Comparison of ENCODE assay signal across 11 cellular contexts in the genomic region with DNA sequence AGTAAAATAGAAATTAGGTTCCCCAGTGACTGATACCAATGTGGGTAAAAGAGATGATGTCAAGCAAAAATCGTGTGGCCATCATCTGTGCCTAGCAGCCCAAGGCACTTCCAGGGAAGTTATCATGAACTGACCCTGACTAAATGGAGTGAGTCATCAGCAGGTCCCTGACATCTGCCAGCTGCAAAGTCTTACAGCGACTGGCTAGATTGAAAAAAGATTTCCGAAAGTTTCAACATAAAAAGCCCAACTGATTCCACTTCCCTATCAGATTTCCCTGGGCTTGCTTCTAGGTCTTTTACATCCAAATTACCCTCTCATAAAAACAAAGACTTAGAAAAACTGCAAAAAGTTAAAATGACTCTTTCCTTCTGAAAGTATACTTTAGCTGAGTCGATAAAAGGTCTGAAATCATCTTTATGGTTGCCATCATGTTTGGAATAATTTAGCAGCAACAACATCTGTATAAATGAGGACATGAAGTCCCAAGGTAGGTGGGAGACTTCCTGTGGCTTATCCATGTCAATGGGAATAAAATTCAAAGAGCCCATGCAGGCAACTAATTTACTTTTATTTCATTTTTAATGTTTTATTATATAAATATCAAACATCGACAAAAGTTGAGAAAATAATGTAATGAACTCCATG.
DNase-seq lines count a peak whose midpoint lies in the region; ATAC-seq and TF ChIP-seq lines count a peak whose summit lies in the region.
"Had no signal": no experiment of that assay in that cellular context is flagged by ENCODE, and none has a peak within 500 bp of the region (broad histone marks: within the 10 kb centered on the region; RNA-seq: fewer than 3 reads in every experiment).

No MANE protein-coding gene starts in this region.

- H3K36me3 ChIP-seq in BJ (ENCODE audit: control insufficient read depth, insufficient read depth, low read length): no peaks in the 10 kb centered on the region

- no peaks in the 10 kb centered on the region for H3K27me3 Mint-ChIP-seq in mesothelial cell of epicardium (ENCODE audit: low read depth)
- H3K27me3 Mint-ChIP-seq in activated T-cell treated with anti-CD3 and anti-CD28 coated beads, Interleukin-2, amount 50 U/mL, for 24 hours: peaks cover 4% of the 10 kb centered on the region

- CTCF ChIA-PET in BJ (lab: Yijun Ruan, JAX): interaction anchor here (1.1 kb wide), 1 partner anchor 126 kb away, joined by 3 read pairs; no protein-coding TSS in a partner anchor

- no peak for TF ChIP-seq CTCF in BJ (IDR thresholded peaks at IDR 0.05; ENCODE audit: insufficient read depth, low read depth, low read length)
- TF ChIP-seq CTCF in mesothelial cell of epicardium (IDR thresholded peaks at IDR 0.05; ENCODE audit: unreplicated experiment): no peak

- H3K36me3 Mint-ChIP-seq in mesothelial cell of epicardium: no peaks in the 10 kb centered on the region
- no peaks in the 10 kb centered on the region for H3K36me3 Mint-ChIP-seq in activated T-cell treated with anti-CD3 and anti-CD28 coated beads, Interleukin-2, amount 50 U/mL, for 24 hours (ENCODE audit: low read depth)
- H3K36me3 Mint-ChIP-seq: activated naive CD4-positive, alpha-beta T cell treated with anti-CD3 and anti-CD28 coated beads, Interleukin-2, amount 50 U/mL, for 72 hours had no signal

- H3K9me3 Mint-ChIP-seq in mesothelial cell of epicardium: peaks cover 4% of the 10 kb centered on the region
- no peaks in the 10 kb centered on the region for H3K9me3 Mint-ChIP-seq in activated T-cell treated with anti-CD3 and anti-CD28 coated beads, Interleukin-2, amount 50 U/mL, for 24 hours
- H3K9me3 Mint-ChIP-seq: activated naive CD4-positive, alpha-beta T cell treated with anti-CD3 and anti-CD28 coated beads, Interleukin-2, amount 50 U/mL, for 72 hours had no signal

- no peak for ATAC-seq in HG02763 (IDR thresholded peaks at IDR 0.05; ENCODE audit: unreplicated experiment)
- ATAC-seq: activated naive CD4-positive, alpha-beta T cell treated with anti-CD3 and anti-CD28 coated beads, Interleukin-2, amount 50 U/mL, for 72 hours had no signal

- POLR2A ChIA-PET in BJ (lab: Charles Lee): no interaction called here

- peak overlapping the region; percentile 43 for H3K27ac Mint-ChIP-seq in mesothelial cell of epicardium
- H3K27ac Mint-ChIP-seq in activated T-cell treated with anti-CD3 and anti-CD28 coated beads, Interleukin-2, amount 50 U/mL, for 24 hours: no peak overlapping the region
- H3K27ac Mint-ChIP-seq: activated naive CD4-positive, alpha-beta T cell treated with anti-CD3 and anti-CD28 coated beads, Interleukin-2, amount 50 U/mL, for 72 hours had no signal

- peaks cover 32% of the 10 kb centered on the region for H3K4me1 Mint-ChIP-seq in mesothelial cell of epicardium
- H3K4me1 Mint-ChIP-seq in activated T-cell treated with anti-CD3 and anti-CD28 coated beads, Interleukin-2, amount 50 U/mL, for 24 hours (ENCODE audit: low read depth): no peaks in the 10 kb centered on the region

- DNase-seq in BJ (ENCODE audit: low read depth): peak; percentile 59
- DNase-seq in MV-4-11 (lab: John Stamatoyannopoulos, UW): peak; percentile 95
- peak; percentile 92 for DNase-seq in dedifferentiated amniotic fluid mesenchymal stem cell (ENCODE audit: extremely low spot score)
- no peak for DNase-seq in mesothelial cell of epicardium (ENCODE audit: low spot score in 2 of 2, unreplicated experiment in 2 of 2)
- DNase-seq in activated T-cell treated with anti-CD3 and anti-CD28 coated beads, Interleukin-2, amount 50 U/mL, for 24 hours: no peak
- DNase-seq in activated CD4-positive, alpha-beta T cell treated with anti-CD3 and anti-CD28 coated beads, Interleukin-2, amount 50 U/mL, for 4 hours: no peak
- no peak for DNase-seq in NCI-H82 (lab: John Stamatoyannopoulos, UW)
- DNase-seq: GF-D8, NCI-H526 had no signal

- H3K27me3 ChIP-seq in BJ (ENCODE audit: control insufficient read depth, insufficient read depth, low read length): no peaks in the 10 kb centered on the region

- no peak overlapping the region for H3K4me3 Mint-ChIP-seq in mesothelial cell of epicardium
- H3K4me3 Mint-ChIP-seq in activated T-cell treated with anti-CD3 and anti-CD28 coated beads, Interleukin-2, amount 50 U/mL, for 24 hours: no peak overlapping the region

- no peak overlapping the region for H3K4me3 ChIP-seq in BJ (ENCODE audit: low read depth, low read length)

Comparison
In these comparisons a context has a peak if more than half of its experiments do, and no peak if none do; other contexts are left out.
1. DNase-seq: peak in BJ (single experiment), MV-4-11 (single experiment) and dedifferentiated amniotic fluid mesenchymal stem cell (single experiment); none in mesothelial cell of epicardium (0 of 2), activated T-cell treated with anti-CD3 and anti-CD28 coated beads, Interleukin-2, amount 50 U/mL, for 24 hours (single experiment), activated CD4-positive, alpha-beta T cell treated with anti-CD3 and anti-CD28 coated beads, Interleukin-2, amount 50 U/mL, for 4 hours (0 of 2) and NCI-H82 (single experiment).